17 cellular contexts compared by ENCODE assay signal in the genomic region with DNA sequence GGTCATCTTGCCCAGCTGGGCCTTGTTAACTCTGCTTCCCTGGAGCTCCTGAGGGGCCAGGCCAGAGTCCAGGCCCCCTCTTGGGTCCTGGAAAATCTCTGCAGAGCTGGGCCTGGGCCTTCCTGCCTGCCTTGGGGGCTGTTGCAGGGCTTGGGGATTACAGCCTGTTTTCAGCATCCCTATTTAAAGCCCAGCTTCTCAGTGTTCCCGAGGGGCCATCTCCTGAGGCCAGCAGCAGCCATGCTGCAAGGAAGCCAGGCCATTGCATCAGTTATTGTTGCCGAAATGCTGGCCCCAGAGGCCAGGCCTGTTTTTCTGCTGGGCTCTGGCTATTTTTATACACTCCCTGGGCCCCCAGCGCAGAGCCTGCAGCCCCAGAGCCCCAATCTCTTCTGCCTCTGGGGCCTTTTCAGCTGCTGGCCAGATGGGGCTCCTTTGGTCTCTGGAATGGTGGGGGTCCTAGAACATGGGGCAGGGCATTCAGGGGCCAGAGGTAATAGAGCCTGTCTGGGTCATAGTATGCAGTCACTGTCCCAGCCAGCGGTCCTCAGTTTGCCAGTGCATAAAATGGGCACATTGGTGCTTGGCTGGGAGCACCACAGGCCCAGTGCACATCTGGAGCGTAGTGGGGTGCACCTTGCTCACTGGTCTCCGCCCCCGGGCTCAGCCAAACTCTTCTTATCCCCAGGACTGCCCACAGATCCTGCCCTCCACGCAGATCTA. TPM values are rescaled to one million over a fixed set of nuclear protein-coding genes. Genes with fewer than 3 reads are reported as not detected.
DNase-seq lines count a peak whose midpoint lies in the region; ATAC-seq and TF ChIP-seq lines count a peak whose summit lies in the region.
"Had no signal": no experiment of that assay in that cellular context is flagged by ENCODE, and none has a peak within 500 bp of the region (broad histone marks: within the 10 kb centered on the region; RNA-seq: fewer than 3 reads in every experiment).

No MANE protein-coding gene starts in this region.

- no peak for TF ChIP-seq CTCF in RWPE2 (IDR thresholded peaks at IDR 0.05; ENCODE audit: poor library complexity, severe bottlenecking)
- no peak for TF ChIP-seq CTCF in fibroblast of pulmonary artery (IDR thresholded peaks at IDR 0.05; ENCODE audit: low read length, missing control alignments)
- TF ChIP-seq CTCF in gastrocnemius medialis (IDR thresholded peaks at IDR 0.05 in 4 of 5, conservative IDR thresholded peaks at IDR 0.05 in 1 of 5): no peak

- H3K9me3 ChIP-seq in RWPE2 (ENCODE audit: severe bottlenecking) (no peaks in the 10 kb centered on the region), gastrocnemius medialis (no peaks in the 10 kb centered on the region)
- H3K9me3 ChIP-seq: thyroid gland had no signal

- H3K4me3 ChIP-seq in RWPE2 (ENCODE audit: severe bottlenecking): no peak overlapping the region
- H3K4me3 ChIP-seq in fibroblast of pulmonary artery (replicated peaks; ENCODE audit: low read depth, low read length): no peak overlapping the region
- H3K4me3 ChIP-seq in gastrocnemius medialis: no peak overlapping the region
- H3K4me3 ChIP-seq: skin epidermis, thyroid gland had no signal

- in situ Hi-C loops in gastrocnemius medialis (cut with MboI; ENCODE audit: low sequenced_read_pairs in 4 of 4): no loop called here

- DNase-seq in NCI-H1436 (lab: John Stamatoyannopoulos, UW) (peak; percentile 34), NCI-H1436 treated with DMSO at 0.1 percent for 48 hours (lab: John Stamatoyannopoulos, UW) (no peak), RWPE2 (ENCODE audit: low spot score) (no peak), fibroblast of pulmonary artery (ENCODE audit: low read depth) (peak; percentile 71), gastrocnemius medialis (peak; percentile 31 to 60), ecto neural progenitor cell (ENCODE audit: low spot score) (no peak), NCI-H2107 (lab: John Stamatoyannopoulos, UW) (no peak)
- DNase-seq: effector CD8-positive, alpha-beta T cell; head of caudate nucleus; left colon; NCI-H524 treated with DMSO at 0.1 percent for 48 hours; SHP77 treated with DMSO at 0.1 percent for 48 hours; thyroid gland had no signal

- H3K36me3 ChIP-seq in RWPE2 (ENCODE audit: low read depth) (peaks cover 61% of the 10 kb centered on the region), gastrocnemius medialis (peaks cover 0 to 20% of the 10 kb centered on the region in 2 donors)

- intact Hi-C loops in gastrocnemius medialis (cut with DNase I; ENCODE audit: low total_unique reads): no loop called here

- ATAC-seq in RWPE2 (ENCODE audit: low read depth): no peak
- peak; percentile 33 to 72 for ATAC-seq in gastrocnemius medialis
- ATAC-seq in HG03097 (IDR thresholded peaks at IDR 0.05; ENCODE audit: low FRiP score, unreplicated experiment): no peak
- ATAC-seq: left colon had no signal

- H3K4me1 ChIP-seq in RWPE2 (ENCODE audit: insufficient read depth, poor library complexity, severe bottlenecking): peaks cover 8% of the 10 kb centered on the region
- H3K4me1 ChIP-seq in gastrocnemius medialis: no peaks in the 10 kb centered on the region
- H3K4me1 ChIP-seq: thyroid gland had no signal

- peak overlapping the region; percentile 31 for H3K27ac ChIP-seq in RWPE2 (ENCODE audit: poor library complexity, severe bottlenecking)
- H3K27ac ChIP-seq in gastrocnemius medialis: no peak overlapping the region
- H3K27ac ChIP-seq: 22Rv1, thyroid gland, VCaP had no signal

- no peak for TF ChIP-seq POLR2A in gastrocnemius medialis (IDR thresholded peaks at IDR 0.05)

- no peaks in the 10 kb centered on the region for H3K27me3 ChIP-seq in RWPE2 (ENCODE audit: insufficient read depth, poor library complexity, severe bottlenecking)
- H3K27me3 ChIP-seq in gastrocnemius medialis: no peaks in the 10 kb centered on the region
- H3K27me3 ChIP-seq: thyroid gland had no signal

RNA-seq across cellular contexts. Expression of a gene that starts 28.5 kb away (rescaled TPM):
- total RNA-seq in gastrocnemius medialis: 10 to 100 TPM; 12.7 to 27.9 (median 19.5) TPM

Comparison
In these comparisons a context has a peak if more than half of its experiments do, and no peak if none do; other contexts are left out.
1. DNase-seq: peak in NCI-H1436 (single experiment), fibroblast of pulmonary artery (single experiment) and gastrocnemius medialis (2 of 2); none in NCI-H1436 treated with DMSO at 0.1 percent for 48 hours (single experiment), RWPE2 (single experiment), ecto neural progenitor cell (single experiment) and NCI-H2107 (single experiment).
2. ATAC-seq: peak in gastrocnemius medialis (2 of 2); none in RWPE2 (single experiment) and HG03097 (single experiment).